In the genomic region with DNA sequence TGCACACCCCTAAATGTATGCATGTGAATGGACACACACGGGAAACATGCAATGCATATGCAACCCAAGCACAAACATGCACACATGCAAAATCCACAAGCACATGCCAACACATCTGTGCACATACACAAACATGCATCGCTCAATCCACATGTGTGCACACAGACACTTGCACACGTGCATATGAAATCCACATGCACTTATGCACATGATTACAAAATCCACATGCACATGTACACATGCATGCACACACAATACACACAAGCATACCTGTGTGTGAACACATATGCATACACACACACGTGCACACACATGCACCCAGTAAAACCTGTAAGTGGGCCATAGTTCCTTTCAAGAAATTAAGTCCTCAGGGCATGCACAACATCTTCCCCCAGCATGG, we compare ENCODE assay signal across 35 cellular contexts.
"Had no signal": no experiment of that assay in that cellular context is flagged by ENCODE, and none has a peak within 500 bp of the region (broad histone marks: within the 10 kb centered on the region; RNA-seq: fewer than 3 reads in every experiment).

No MANE protein-coding gene starts in this region.

- H3K36me3 ChIP-seq: MG63 had no signal

- H3K27me3 ChIP-seq: MG63 had no signal

- DNase-seq: Karpas-422, Kasumi-1, MG63, MM.1S, MV-4-11, NCI-H1048, NCI-H1092, NCI-H1092 treated with DMSO at 0.1 percent for 48 hours, NCI-H1105, NCI-H1105 treated with DMSO at 0.1 percent for 48 hours, NCI-H1417, NCI-H1417 treated with DMSO at 0.1 percent for 48 hours, NCI-H1436, NCI-H1436 treated with DMSO at 0.1 percent for 48 hours, NCI-H146, NCI-H1694, NCI-H1694 treated with DMSO at 0.1 percent for 48 hours, NCI-H187, NCI-H187 treated with DMSO at 0.1 percent for 48 hours, NCI-H1930, NCI-H2029, NCI-H2029 treated with DMSO at 0.1 percent for 48 hours, NCI-H2081, NCI-H2081 treated with DMSO at 0.1 percent for 48 hours, NCI-H2107, NCI-H2171, NCI-H2171 treated with DMSO at 0.1 percent for 48 hours, NCI-H2227 treated with DMSO at 0.1 percent for 48 hours, NCI-H226, NCI-H345, NCI-H446, NCI-H446 treated with DMSO at 0.1 percent for 48 hours, NCI-H510A, NCI-H510A treated with DMSO at 0.1 percent for 48 hours, NCI-H524 had no signal

- H3K9me3 ChIP-seq: MG63 had no signal

- H3K4me3 ChIP-seq: MG63 had no signal
